ENCODE assay signal across 8 cellular contexts in genomic region chr17:81666092-81666341, GRCh38. TPM values are rescaled to one million over a fixed set of nuclear protein-coding genes. Genes with fewer than 3 reads are reported as not detected.
A peak's percentile ranks its signal among the peaks of the same experiment; 100 is the strongest.
DNase-seq lines count a peak whose midpoint lies in the region; ATAC-seq and TF ChIP-seq lines count a peak whose summit lies in the region.

No MANE protein-coding gene starts in this region.

- no peaks in the 10 kb centered on the region for H3K9me3 ChIP-seq in uterus

- no peak for TF ChIP-seq POLR2A in NB4 (IDR thresholded peaks at IDR 0.05; ENCODE audit: extremely low read depth, insufficient read length)
- TF ChIP-seq POLR2A in uterus (IDR thresholded peaks at IDR 0.05) = no peak

- peaks cover 35% of the 10 kb centered on the region for H3K4me1 Mint-ChIP-seq in central memory CD8-positive, alpha-beta T cell

- peaks cover 0 to 7% of the 10 kb centered on the region in 2 donors for H3K4me1 ChIP-seq in uterus

- H3K27ac ChIP-seq in uterus = peak overlapping the region; percentile 59 to 92

- intact Hi-C loops in uterus (cut with DNase I; ENCODE audit: low total_unique reads) = no loop called here

- H3K36me3 Mint-ChIP-seq in central memory CD8-positive, alpha-beta T cell (ENCODE audit: insufficient read depth) = peaks cover 25% of the 10 kb centered on the region

- H3K4me3 Mint-ChIP-seq in central memory CD8-positive, alpha-beta T cell = peak overlapping the region; percentile 85

- no peaks in the 10 kb centered on the region for H3K9me3 Mint-ChIP-seq in central memory CD8-positive, alpha-beta T cell

- no peaks in the 10 kb centered on the region for H3K36me3 ChIP-seq in uterus

- TF ChIP-seq CTCF in NB4 (IDR thresholded peaks at IDR 0.05; ENCODE audit: low read depth, low read length) = no peak
- no peak for TF ChIP-seq CTCF in uterus (IDR thresholded peaks at IDR 0.05)

- H3K27ac Mint-ChIP-seq in central memory CD8-positive, alpha-beta T cell (ENCODE audit: low read depth) = peak overlapping the region; percentile 93

- H3K27me3 Mint-ChIP-seq in central memory CD8-positive, alpha-beta T cell = no peaks in the 10 kb centered on the region

- peak; percentile 19 for ATAC-seq in central memory CD8-positive, alpha-beta T cell (replicated peaks; ENCODE audit: extremely low read depth, poor library complexity, severe bottlenecking)

- H3K4me3 ChIP-seq in NB4 (ENCODE audit: low read depth, low read length) (peak overlapping the region; percentile 94), uterus (peak overlapping the region; percentile 76 to 96)

- no peaks in the 10 kb centered on the region for H3K27me3 ChIP-seq in uterus

- peak; percentile 34 for DNase-seq in stimulated activated CD4-positive, alpha-beta T cell treated with anti-CD3 and anti-CD28 coated beads, Interleukin-12 subunit alpha, Interleukin-12 subunit beta, amount 100 ng/mL, for 4 hours
- DNase-seq in stimulated activated CD4-positive, alpha-beta T cell treated with anti-CD3 and anti-CD28 coated beads, Interleukin-4, amount 100 ng/mL, for 4 hours = no peak
- DNase-seq in NB4 (ENCODE audit: low read depth) (no peak), lung microvascular endothelial cell (ENCODE audit: low read depth in 2 of 2) (peak; percentile 62 to 64), uterus (no peak), epidermal melanocyte (ENCODE audit: insufficient read length, low spot score) (no peak), kidney glomerular epithelial cell (lab: John Stamatoyannopoulos, UW) (no peak)
- DNase-seq in central memory CD8-positive, alpha-beta T cell (ENCODE audit: low spot score in 2 of 2) = peak in 1 of 2 donors; percentile 27

RNA-seq across cellular contexts. Expression of gene OXLD1, which starts 0.4 kb away (rescaled TPM):
- total RNA-seq in lung microvascular endothelial cell = 21.4 and 30.4 TPM in 2 replicates
- total RNA-seq in uterus = 10 to 100 TPM in 3 of 4 donors, 1 to 10 TPM in 1; 3.2 to 56.1 (median 20.3) TPM

RNA-seq across cellular contexts. Expression of gene CCDC137, which starts 0.5 kb away (rescaled TPM):
- total RNA-seq in lung microvascular endothelial cell (5.7 and 6.9 TPM in 2 replicates), uterus (10 to 100 TPM in 1 of 4 donors, 1 to 10 TPM in 2, under 1 TPM in 1; 0.77 to 12.3 (median 3.9) TPM)

RNA-seq across cellular contexts. Expression of gene PDE6G, which starts 9.7 kb away (rescaled TPM):
- total RNA-seq in lung microvascular endothelial cell (1.1 and 4.8 TPM in 2 replicates), uterus (1 to 10 TPM in 1 of 4 donors, not detected in 3; 2.1 TPM)

RNA-seq across cellular contexts. Expression of gene ARL16, which starts 17.6 kb away (rescaled TPM):
- total RNA-seq in lung microvascular endothelial cell = 28.6 and 29.4 TPM in 2 replicates
- 10 to 100 TPM in 3 of 4 donors, 1 to 10 TPM in 1; 4.4 to 36.9 (median 27.0) TPM for total RNA-seq in uterus

RNA-seq across cellular contexts. Expression of gene HGS, which starts 17.8 kb away (rescaled TPM):
- total RNA-seq in lung microvascular endothelial cell = 43.2 and 45.2 TPM in 2 replicates
- total RNA-seq in uterus = 100 to 1,000 TPM in 1 of 4 donors, 10 to 100 TPM in 3; 21.0 to 121 (median 72.5) TPM

Comparison
In these comparisons a context has a peak if more than half of its experiments do, and no peak if none do; other contexts are left out.
1. DNase-seq: peak in stimulated activated CD4-positive, alpha-beta T cell treated with anti-CD3 and anti-CD28 coated beads, Interleukin-12 subunit alpha, Interleukin-12 subunit beta, amount 100 ng/mL, for 4 hours (single experiment) and lung microvascular endothelial cell (2 of 2); none in stimulated activated CD4-positive, alpha-beta T cell treated with anti-CD3 and anti-CD28 coated beads, Interleukin-4, amount 100 ng/mL, for 4 hours (0 of 2), NB4 (single experiment), uterus (0 of 2), epidermal melanocyte (single experiment) and kidney glomerular epithelial cell (single experiment).